ENCODE assay signal across 25 cellular contexts in the genomic region with DNA sequence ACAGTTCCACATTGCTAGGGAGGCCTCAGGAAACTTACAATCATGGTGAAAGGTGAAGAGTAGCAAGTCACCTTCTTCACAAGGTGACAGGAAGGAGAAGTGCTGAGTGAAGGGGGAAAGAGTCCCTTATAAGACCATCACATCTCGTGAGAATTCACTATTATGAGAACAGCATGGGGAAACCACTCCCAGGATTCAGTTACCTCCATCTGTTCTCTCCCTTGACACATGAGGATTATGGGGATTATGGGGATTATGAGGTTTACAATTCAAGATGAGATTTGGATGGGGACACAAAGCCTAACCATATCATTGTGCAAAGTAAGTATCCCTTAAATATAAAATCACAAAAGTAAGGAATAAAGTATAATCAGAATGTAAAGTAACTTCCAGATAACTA.
DNase-seq lines count a peak whose midpoint lies in the region; ATAC-seq and TF ChIP-seq lines count a peak whose summit lies in the region.
"Had no signal": no experiment of that assay in that cellular context is flagged by ENCODE, and none has a peak within 500 bp of the region (broad histone marks: within the 10 kb centered on the region; RNA-seq: fewer than 3 reads in every experiment).

No MANE protein-coding gene starts in this region.

- H3K9me1 ChIP-seq in IMR-90 (ENCODE audit: insufficient read depth, low read length): no peaks in the 10 kb centered on the region

- H2BK20ac ChIP-seq in IMR-90 (ENCODE audit: low read depth, low read length): no peak overlapping the region

- no peak overlapping the region for H3K14ac ChIP-seq in IMR-90 (replicated peaks; ENCODE audit: low read depth, low read length)

- H3K9me3 ChIP-seq in IMR-90 (ENCODE audit: control insufficient read depth, insufficient read depth, low read length) (no peaks in the 10 kb centered on the region), WERI-Rb-1 (ENCODE audit: severe bottlenecking) (no peaks in the 10 kb centered on the region)
- H3K9me3 ChIP-seq: Caco-2 had no signal

- H3K18ac ChIP-seq in IMR-90 (ENCODE audit: low read depth, low read length): no peak overlapping the region

- POLR2A ChIA-PET in IMR-90 (lab: Charles Lee; ENCODE audit: unreplicated experiment): no interaction called here

- no peak overlapping the region for H3K4ac ChIP-seq in IMR-90 (ENCODE audit: low read depth, low read length)

- no TSS peak for BruUV-seq in IMR-90 (replicated peaks; lab: Mats Ljungman, UMichigan)

- WGBS in IMR-90 (ENCODE audit: extremely low coverage in 2 of 2, insufficient read length in 1 of 2), 2 experiments: no CpG with 5 or more reads among the region's 1 CpG

- H2BK120ac ChIP-seq in IMR-90 (ENCODE audit: low read depth, low read length): no peak overlapping the region

- TF ChIP-seq POLR2A in IMR-90 (IDR thresholded peaks at IDR 0.05; ENCODE audit: low read depth, low read length): no peak

- no peaks in the 10 kb centered on the region for H4K20me1 ChIP-seq in IMR-90 (ENCODE audit: insufficient read depth, low read length)

- no peak overlapping the region for H3K4me2 ChIP-seq in IMR-90 (ENCODE audit: low read depth, low read length)

- no peak overlapping the region for H2AK9ac ChIP-seq in IMR-90 (replicated peaks; ENCODE audit: low read depth, low read length, poor library complexity)

- H3K4me3 ChIP-seq in IMR-90 (ENCODE audit: insufficient read depth, low read depth, low read length) (no peak overlapping the region), WERI-Rb-1 (ENCODE audit: low read depth, low read length) (peak overlapping the region; percentile 28)
- H3K4me3 ChIP-seq: K562 had no signal

- no peak overlapping the region for H2BK15ac ChIP-seq in IMR-90 (ENCODE audit: low read depth, low read length)

- H3K36me3 ChIP-seq in IMR-90 (ENCODE audit: control insufficient read depth, insufficient read depth, low read length) (no peaks in the 10 kb centered on the region), WERI-Rb-1 (no peaks in the 10 kb centered on the region)

- no peak for DNase-seq in IMR-90
- peak; percentile 96 for DNase-seq in NCI-H524 (lab: John Stamatoyannopoulos, UW)
- DNase-seq in WERI-Rb-1: peak; percentile 59
- DNase-seq in omental fat pad (ENCODE audit: low spot score): no peak
- DNase-seq in GM03348 (ENCODE audit: low spot score): no peak
- DNase-seq in NCI-H345 treated with DMSO at 0.1 percent for 48 hours (lab: John Stamatoyannopoulos, UW; ENCODE audit: unreplicated experiment): no peak
- DNase-seq: C1 segment of cervical spinal cord; Caco-2; CD4-positive, alpha-beta memory T cell; DMS153; DND-41; HFFc6; Kasumi-1; NCI-H1105 treated with DMSO at 0.1 percent for 48 hours; NCI-H2029; NCI-H2227 treated with DMSO at 0.1 percent for 48 hours; NCI-H510A treated with DMSO at 0.1 percent for 48 hours; SHP77 treated with DMSO at 0.1 percent for 48 hours; SW 1271; T-helper 9 cell had no signal

- no peak overlapping the region for H4K91ac ChIP-seq in IMR-90 (ENCODE audit: insufficient read depth, low read depth, low read length)

- in situ Hi-C loops in IMR-90 (cut with MboI; ENCODE audit: low sequenced_read_pairs): no loop called here

- H2BK5ac ChIP-seq in IMR-90 (ENCODE audit: low read depth, low read length, poor library complexity, severe bottlenecking): peak overlapping the region; percentile 4

- no peak overlapping the region for H3K9ac ChIP-seq in IMR-90 (ENCODE audit: low read depth, low read length)

- dilution Hi-C loops in IMR-90 (cut with HindIII; ENCODE audit: low sequenced_read_pairs, unreplicated experiment): no loop called here

- no peak overlapping the region for H3K23ac ChIP-seq in IMR-90 (ENCODE audit: low read depth, low read length)

- peaks cover 9 to 10% of the 10 kb centered on the region in 2 experiments; a peak in 3 of 4 replicates for H3K79me1 ChIP-seq in IMR-90 (ENCODE audit: low read depth in 1 of 2, low read length in 2 of 2)

- H3K27me3 ChIP-seq in IMR-90 (ENCODE audit: control insufficient read depth, insufficient read depth, low read length) (no peaks in the 10 kb centered on the region), WERI-Rb-1 (ENCODE audit: insufficient read depth, low read depth, severe bottlenecking) (no peaks in the 10 kb centered on the region)

- H2AK5ac ChIP-seq in IMR-90 (ENCODE audit: low read depth, low read length): no peak overlapping the region

- intact Hi-C loops in IMR-90 (cut with micrococcal nuclease): no loop called here

- CTCF ChIA-PET in IMR-90 (lab: Yijun Ruan, JAX): no interaction called here

- H3K27ac ChIP-seq in IMR-90 (ENCODE audit: insufficient read depth, low read length) (no peak overlapping the region), WERI-Rb-1 (peak overlapping the region; percentile 69)
- H3K27ac ChIP-seq: RWPE1 had no signal

- no peak for TF ChIP-seq RAD21 in IMR-90 (IDR thresholded peaks at IDR 0.05; ENCODE audit: low read length)

- H4K8ac ChIP-seq in IMR-90 (ENCODE audit: low read depth in 2 of 2, low read length in 2 of 2): no peak overlapping the region

- TF ChIP-seq CTCF in IMR-90 (conservative IDR thresholded peaks at IDR 0.05; ENCODE audit: low read depth, low read length) (no peak), WERI-Rb-1 (IDR thresholded peaks at IDR 0.05; ENCODE audit: low read depth, low read length) (no peak), omental fat pad (IDR thresholded peaks at IDR 0.05) (no peak)

- no peaks in the 10 kb centered on the region for H3K4me1 ChIP-seq in IMR-90 (ENCODE audit: control insufficient read depth, insufficient read depth, low read length)

- no peak overlapping the region for H4K5ac ChIP-seq in IMR-90 (ENCODE audit: low read depth, low read length)

- no peak overlapping the region for H3K56ac ChIP-seq in IMR-90 (ENCODE audit: extremely low read depth, insufficient read depth, low read length)

- no peak overlapping the region for H2AFZ ChIP-seq in IMR-90 (replicated peaks; ENCODE audit: low read length, poor library complexity)

- ATAC-seq in IMR-90 (ENCODE audit: low read depth): no peak
- ATAC-seq in omental fat pad (ENCODE audit: low FRiP score): no peak
- no peak for ATAC-seq in HG02852 (IDR thresholded peaks at IDR 0.05; ENCODE audit: unreplicated experiment)
- ATAC-seq: HepG2, K562, Panc1 had no signal

TF ChIP-seq in IMR-90, 13 proteins besides CTCF, POLR2A, EP300 and RAD21:
- TF ChIP-seq BHLHE40 (IDR thresholded peaks at IDR 0.05; ENCODE audit: low read depth, low read length) (no peak), NFE2L2 (IDR thresholded peaks at IDR 0.05; ENCODE audit: low read depth, low read length) (no peak), SMC3 (IDR thresholded peaks at IDR 0.05; ENCODE audit: low read depth, low read length) (no peak), MAZ (IDR thresholded peaks at IDR 0.05; ENCODE audit: borderline replicate concordance, low read depth, low read length) (no peak), MXI1 (IDR thresholded peaks at IDR 0.05; ENCODE audit: borderline replicate concordance, low read depth, low read length) (no peak), MAFK (IDR thresholded peaks at IDR 0.05; ENCODE audit: low read depth, low read length) (no peak), RFX5 (IDR thresholded peaks at IDR 0.05; ENCODE audit: low read depth, low read length) (no peak), FOS (IDR thresholded peaks at IDR 0.05; ENCODE audit: low read depth, low read length) (no peak), CEBPB (IDR thresholded peaks at IDR 0.05; ENCODE audit: low read depth, low read length) (no peak), CHD1 (IDR thresholded peaks at IDR 0.05; ENCODE audit: low read depth, low read length) (no peak), RCOR1 (IDR thresholded peaks at IDR 0.05; ENCODE audit: insufficient replicate concordance, low read length) (no peak)
- TF ChIP-seq, protein P1, sequence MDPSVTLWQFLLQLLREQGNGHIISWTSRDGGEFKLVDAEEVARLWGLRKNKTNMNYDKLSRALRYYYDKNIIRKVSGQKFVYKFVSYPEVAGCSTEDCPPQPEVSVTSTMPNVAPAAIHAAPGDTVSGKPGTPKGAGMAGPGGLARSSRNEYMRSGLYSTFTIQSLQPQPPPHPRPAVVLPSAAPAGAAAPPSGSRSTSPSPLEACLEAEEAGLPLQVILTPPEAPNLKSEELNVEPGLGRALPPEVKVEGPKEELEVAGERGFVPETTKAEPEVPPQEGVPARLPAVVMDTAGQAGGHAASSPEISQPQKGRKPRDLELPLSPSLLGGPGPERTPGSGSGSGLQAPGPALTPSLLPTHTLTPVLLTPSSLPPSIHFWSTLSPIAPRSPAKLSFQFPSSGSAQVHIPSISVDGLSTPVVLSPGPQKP (IDR thresholded peaks at IDR 0.05; ENCODE audit: borderline replicate concordance, low read depth, low read length): no peak
- TF ChIP-seq, protein P2, sequence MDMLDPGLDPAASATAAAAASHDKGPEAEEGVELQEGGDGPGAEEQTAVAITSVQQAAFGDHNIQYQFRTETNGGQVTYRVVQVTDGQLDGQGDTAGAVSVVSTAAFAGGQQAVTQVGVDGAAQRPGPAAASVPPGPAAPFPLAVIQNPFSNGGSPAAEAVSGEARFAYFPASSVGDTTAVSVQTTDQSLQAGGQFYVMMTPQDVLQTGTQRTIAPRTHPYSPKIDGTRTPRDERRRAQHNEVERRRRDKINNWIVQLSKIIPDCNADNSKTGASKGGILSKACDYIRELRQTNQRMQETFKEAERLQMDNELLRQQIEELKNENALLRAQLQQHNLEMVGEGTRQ (IDR thresholded peaks at IDR 0.05; ENCODE audit: low read depth, low read length): no peak
TF ChIP-seq in IMR-90: peak in this region for 0.

Comparison
In these comparisons a context has a peak if more than half of its experiments do, and no peak if none do; other contexts are left out.
1. DNase-seq: peak in NCI-H524 (2 of 2) and WERI-Rb-1 (single experiment); none in IMR-90 (single experiment), omental fat pad (single experiment), GM03348 (single experiment) and NCI-H345 treated with DMSO at 0.1 percent for 48 hours (single experiment).